1 cellular context compared by ENCODE assay signal in the genomic region with DNA sequence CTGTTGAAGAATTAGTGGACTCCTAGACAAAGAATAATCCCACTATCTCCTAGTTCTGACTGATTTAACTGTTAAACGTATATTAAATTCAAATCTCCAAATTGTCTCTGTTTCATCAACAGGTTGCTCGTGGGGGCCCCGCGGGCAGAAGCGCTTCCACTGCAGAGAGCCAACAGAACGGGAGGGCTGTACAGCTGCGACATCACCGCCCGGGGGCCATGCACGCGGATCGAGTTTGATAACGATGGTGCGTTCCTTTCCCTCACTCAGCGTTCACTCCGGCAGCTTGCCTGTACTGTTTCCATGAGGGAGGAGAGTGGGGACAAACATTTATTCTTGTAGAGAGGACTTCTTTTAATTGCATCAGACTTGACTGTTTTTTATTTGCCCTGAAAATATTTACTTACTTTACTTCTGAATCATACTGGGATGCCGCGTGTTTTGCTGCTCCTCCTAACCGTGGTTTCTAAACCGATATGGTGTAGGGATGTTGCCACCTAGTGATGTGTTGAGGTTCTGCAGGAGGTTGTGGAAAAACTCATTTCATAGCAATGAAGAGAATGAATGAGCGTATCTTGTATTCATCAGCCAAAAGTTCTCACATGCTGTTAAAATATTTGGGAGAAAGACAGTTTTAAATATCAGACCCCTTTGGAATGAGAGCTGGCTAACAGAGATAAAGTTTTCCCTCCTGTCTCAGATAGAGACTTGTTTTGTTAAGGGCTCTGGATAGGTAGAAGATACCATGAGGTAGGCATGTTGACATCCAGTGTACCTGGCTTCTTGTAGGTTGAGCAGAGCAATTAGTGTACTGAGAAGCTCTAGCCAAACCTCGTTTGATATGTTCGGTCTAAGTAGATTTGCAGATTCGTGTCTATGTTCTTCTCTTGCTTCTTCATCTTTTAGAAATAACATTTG.
TF ChIP-seq lines count a peak whose summit lies in the region.

No MANE protein-coding gene starts in this region.

TF ChIP-seq in HepG2, 621 proteins besides CTCF, POLR2A, EP300 and RAD21 (continued from another document and continues in another):
- TF ChIP-seq, protein P1, sequence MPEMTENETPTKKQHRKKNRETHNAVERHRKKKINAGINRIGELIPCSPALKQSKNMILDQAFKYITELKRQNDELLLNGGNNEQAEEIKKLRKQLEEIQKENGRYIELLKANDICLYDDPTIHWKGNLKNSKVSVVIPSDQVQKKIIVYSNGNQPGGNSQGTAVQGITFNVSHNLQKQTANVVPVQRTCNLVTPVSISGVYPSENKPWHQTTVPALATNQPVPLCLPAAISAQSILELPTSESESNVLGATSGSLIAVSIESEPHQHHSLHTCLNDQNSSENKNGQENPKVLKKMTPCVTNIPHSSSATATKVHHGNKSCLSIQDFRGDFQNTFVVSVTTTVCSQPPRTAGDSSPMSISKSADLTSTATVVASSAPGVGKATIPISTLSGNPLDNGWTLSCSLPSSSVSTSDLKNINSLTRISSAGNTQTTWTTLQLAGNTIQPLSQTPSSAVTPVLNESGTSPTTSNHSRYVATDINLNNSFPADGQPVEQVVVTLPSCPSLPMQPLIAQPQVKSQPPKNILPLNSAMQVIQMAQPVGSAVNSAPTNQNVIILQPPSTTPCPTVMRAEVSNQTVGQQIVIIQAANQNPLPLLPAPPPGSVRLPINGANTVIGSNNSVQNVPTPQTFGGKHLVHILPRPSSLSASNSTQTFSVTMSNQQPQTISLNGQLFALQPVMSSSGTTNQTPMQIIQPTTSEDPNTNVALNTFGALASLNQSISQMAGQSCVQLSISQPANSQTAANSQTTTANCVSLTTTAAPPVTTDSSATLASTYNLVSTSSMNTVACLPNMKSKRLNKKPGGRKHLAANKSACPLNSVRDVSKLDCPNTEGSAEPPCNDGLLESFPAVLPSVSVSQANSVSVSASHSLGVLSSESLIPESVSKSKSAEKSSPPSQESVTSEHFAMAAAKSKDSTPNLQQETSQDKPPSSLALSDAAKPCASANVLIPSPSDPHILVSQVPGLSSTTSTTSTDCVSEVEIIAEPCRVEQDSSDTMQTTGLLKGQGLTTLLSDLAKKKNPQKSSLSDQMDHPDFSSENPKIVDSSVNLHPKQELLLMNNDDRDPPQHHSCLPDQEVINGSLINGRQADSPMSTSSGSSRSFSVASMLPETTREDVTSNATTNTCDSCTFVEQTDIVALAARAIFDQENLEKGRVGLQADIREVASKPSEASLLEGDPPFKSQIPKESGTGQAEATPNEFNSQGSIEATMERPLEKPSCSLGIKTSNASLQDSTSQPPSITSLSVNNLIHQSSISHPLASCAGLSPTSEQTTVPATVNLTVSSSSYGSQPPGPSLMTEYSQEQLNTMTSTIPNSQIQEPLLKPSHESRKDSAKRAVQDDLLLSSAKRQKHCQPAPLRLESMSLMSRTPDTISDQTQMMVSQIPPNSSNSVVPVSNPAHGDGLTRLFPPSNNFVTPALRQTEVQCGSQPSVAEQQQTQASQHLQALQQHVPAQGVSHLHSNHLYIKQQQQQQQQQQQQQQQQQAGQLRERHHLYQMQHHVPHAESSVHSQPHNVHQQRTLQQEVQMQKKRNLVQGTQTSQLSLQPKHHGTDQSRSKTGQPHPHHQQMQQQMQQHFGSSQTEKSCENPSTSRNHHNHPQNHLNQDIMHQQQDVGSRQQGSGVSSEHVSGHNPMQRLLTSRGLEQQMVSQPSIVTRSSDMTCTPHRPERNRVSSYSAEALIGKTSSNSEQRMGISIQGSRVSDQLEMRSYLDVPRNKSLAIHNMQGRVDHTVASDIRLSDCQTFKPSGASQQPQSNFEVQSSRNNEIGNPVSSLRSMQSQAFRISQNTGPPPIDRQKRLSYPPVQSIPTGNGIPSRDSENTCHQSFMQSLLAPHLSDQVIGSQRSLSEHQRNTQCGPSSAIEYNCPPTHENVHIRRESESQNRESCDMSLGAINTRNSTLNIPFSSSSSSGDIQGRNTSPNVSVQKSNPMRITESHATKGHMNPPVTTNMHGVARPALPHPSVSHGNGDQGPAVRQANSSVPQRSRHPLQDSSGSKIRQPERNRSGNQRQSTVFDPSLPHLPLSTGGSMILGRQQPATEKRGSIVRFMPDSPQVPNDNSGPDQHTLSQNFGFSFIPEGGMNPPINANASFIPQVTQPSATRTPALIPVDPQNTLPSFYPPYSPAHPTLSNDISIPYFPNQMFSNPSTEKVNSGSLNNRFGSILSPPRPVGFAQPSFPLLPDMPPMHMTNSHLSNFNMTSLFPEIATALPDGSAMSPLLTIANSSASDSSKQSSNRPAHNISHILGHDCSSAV (CRISPR knock-in tag; IDR thresholded peaks at IDR 0.05; ENCODE audit: borderline replicate concordance) = no peak
- TF ChIP-seq ZNF552 (CRISPR knock-in tag; IDR thresholded peaks at IDR 0.05; ENCODE audit: borderline replicate concordance) (no peak), ZNF7 (CRISPR knock-in tag; IDR thresholded peaks at IDR 0.05) (no peak), BORCS8-MEF2B (CRISPR knock-in tag; IDR thresholded peaks at IDR 0.05) (no peak), ZNF383 (CRISPR knock-in tag; IDR thresholded peaks at IDR 0.05; ENCODE audit: borderline replicate concordance) (no peak), ZNF180 (CRISPR knock-in tag; IDR thresholded peaks at IDR 0.05; ENCODE audit: borderline replicate concordance, low read depth) (no peak), PPARG (CRISPR knock-in tag; conservative IDR thresholded peaks at IDR 0.05) (peak; percentile 36; the same call in 1 of the 2 replicates), ZNF749 (CRISPR knock-in tag; IDR thresholded peaks at IDR 0.05; ENCODE audit: borderline replicate concordance) (no peak), ZNF713 (CRISPR knock-in tag; IDR thresholded peaks at IDR 0.05) (no peak), ZNF746 (CRISPR knock-in tag; IDR thresholded peaks at IDR 0.05) (no peak), ARNTL (CRISPR knock-in tag; IDR thresholded peaks at IDR 0.05) (peak; percentile 80; the same call in 1 of the 2 replicates), HNRNPLL (IDR thresholded peaks at IDR 0.05; ENCODE audit: low read depth, low read length, poor library complexity, severe bottlenecking) (peak; percentile 88), NFE2 (CRISPR knock-in tag; IDR thresholded peaks at IDR 0.05) (no peak), SMYD3 (CRISPR knock-in tag; IDR thresholded peaks at IDR 0.05) (no peak), ZIK1 (CRISPR knock-in tag; IDR thresholded peaks at IDR 0.05; ENCODE audit: borderline replicate concordance, low read depth) (no peak), GTF3A (CRISPR knock-in tag; conservative IDR thresholded peaks at IDR 0.05) (no peak), TCF7 (IDR thresholded peaks at IDR 0.05; ENCODE audit: low read depth) (peak; percentile 33; the same call in 1 of the 2 replicates)
- TF ChIP-seq, protein P2, sequence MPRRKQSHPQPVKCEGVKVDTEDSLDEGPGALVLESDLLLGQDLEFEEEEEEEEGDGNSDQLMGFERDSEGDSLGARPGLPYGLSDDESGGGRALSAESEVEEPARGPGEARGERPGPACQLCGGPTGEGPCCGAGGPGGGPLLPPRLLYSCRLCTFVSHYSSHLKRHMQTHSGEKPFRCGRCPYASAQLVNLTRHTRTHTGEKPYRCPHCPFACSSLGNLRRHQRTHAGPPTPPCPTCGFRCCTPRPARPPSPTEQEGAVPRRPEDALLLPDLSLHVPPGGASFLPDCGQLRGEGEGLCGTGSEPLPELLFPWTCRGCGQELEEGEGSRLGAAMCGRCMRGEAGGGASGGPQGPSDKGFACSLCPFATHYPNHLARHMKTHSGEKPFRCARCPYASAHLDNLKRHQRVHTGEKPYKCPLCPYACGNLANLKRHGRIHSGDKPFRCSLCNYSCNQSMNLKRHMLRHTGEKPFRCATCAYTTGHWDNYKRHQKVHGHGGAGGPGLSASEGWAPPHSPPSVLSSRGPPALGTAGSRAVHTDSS (CRISPR knock-in tag; conservative IDR thresholded peaks at IDR 0.05) = no peak
- TF ChIP-seq, protein P3, sequence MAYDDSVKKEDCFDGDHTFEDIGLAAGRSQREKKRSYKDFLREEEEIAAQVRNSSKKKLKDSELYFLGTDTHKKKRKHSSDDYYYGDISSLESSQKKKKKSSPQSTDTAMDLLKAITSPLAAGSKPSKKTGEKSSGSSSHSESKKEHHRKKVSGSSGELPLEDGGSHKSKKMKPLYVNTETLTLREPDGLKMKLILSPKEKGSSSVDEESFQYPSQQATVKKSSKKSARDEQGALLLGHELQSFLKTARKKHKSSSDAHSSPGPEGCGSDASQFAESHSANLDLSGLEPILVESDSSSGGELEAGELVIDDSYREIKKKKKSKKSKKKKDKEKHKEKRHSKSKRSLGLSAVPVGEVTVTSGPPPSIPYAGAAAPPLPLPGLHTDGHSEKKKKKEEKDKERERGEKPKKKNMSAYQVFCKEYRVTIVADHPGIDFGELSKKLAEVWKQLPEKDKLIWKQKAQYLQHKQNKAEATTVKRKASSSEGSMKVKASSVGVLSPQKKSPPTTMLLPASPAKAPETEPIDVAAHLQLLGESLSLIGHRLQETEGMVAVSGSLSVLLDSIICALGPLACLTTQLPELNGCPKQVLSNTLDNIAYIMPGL (CRISPR knock-in tag; IDR thresholded peaks at IDR 0.05; ENCODE audit: borderline replicate concordance in 1 of 2, low read depth in 1 of 2) = peak; percentile 87 to 89; a peak in 3 of 4 replicates
- TF ChIP-seq, protein P4, sequence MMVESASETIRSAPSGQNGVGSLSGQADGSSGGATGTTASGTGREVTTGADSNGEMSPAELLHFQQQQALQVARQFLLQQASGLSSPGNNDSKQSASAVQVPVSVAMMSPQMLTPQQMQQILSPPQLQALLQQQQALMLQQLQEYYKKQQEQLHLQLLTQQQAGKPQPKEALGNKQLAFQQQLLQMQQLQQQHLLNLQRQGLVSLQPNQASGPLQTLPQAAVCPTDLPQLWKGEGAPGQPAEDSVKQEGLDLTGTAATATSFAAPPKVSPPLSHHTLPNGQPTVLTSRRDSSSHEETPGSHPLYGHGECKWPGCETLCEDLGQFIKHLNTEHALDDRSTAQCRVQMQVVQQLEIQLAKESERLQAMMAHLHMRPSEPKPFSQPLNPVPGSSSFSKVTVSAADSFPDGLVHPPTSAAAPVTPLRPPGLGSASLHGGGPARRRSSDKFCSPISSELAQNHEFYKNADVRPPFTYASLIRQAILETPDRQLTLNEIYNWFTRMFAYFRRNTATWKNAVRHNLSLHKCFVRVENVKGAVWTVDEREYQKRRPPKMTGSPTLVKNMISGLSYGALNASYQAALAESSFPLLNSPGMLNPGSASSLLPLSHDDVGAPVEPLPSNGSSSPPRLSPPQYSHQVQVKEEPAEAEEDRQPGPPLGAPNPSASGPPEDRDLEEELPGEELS (CRISPR knock-in tag; IDR thresholded peaks at IDR 0.05) = peak; percentile 73
- TF ChIP-seq, protein P5, sequence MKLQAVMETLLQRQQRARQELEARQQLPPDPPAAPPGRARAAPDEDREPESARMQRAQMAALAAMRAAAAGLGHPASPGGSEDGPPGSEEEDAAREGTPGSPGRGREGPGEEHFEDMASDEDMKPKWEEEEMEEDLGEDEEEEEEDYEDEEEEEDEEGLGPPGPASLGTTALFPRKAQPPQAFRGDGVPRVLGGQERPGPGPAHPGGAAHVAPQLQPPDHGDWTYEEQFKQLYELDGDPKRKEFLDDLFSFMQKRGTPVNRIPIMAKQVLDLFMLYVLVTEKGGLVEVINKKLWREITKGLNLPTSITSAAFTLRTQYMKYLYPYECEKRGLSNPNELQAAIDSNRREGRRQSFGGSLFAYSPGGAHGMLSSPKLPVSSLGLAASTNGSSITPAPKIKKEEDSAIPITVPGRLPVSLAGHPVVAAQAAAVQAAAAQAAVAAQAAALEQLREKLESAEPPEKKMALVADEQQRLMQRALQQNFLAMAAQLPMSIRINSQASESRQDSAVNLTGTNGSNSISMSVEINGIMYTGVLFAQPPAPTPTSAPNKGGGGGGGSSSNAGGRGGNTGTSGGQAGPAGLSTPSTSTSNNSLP (IDR thresholded peaks at IDR 0.05; ENCODE audit: low read depth, low read length) = peak; percentile 98
- TF ChIP-seq, protein P6, sequence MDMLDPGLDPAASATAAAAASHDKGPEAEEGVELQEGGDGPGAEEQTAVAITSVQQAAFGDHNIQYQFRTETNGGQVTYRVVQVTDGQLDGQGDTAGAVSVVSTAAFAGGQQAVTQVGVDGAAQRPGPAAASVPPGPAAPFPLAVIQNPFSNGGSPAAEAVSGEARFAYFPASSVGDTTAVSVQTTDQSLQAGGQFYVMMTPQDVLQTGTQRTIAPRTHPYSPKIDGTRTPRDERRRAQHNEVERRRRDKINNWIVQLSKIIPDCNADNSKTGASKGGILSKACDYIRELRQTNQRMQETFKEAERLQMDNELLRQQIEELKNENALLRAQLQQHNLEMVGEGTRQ (IDR thresholded peaks at IDR 0.05; ENCODE audit: low read depth, low read length) = no peak
- TF ChIP-seq, protein P6 (CRISPR knock-in tag; IDR thresholded peaks at IDR 0.05; ENCODE audit: borderline replicate concordance) = no peak
